ENCODE assay signal across 14 cellular contexts in genomic region chr15:66404532-66404931, GRCh38. TPM values are rescaled to one million over a fixed set of nuclear protein-coding genes. Genes with fewer than 3 reads are reported as not detected.
DNase-seq lines count a peak whose midpoint lies in the region; ATAC-seq and TF ChIP-seq lines count a peak whose summit lies in the region.
"Had no signal": no experiment of that assay in that cellular context is flagged by ENCODE, and none has a peak within 500 bp of the region (broad histone marks: within the 10 kb centered on the region; RNA-seq: fewer than 3 reads in every experiment).

No MANE protein-coding gene starts in this region.

- H3K4me1 ChIP-seq in endodermal cell (ENCODE audit: control insufficient read depth, insufficient read depth, low read length), result peaks cover 29% of the 10 kb centered on the region
- H3K4me1 ChIP-seq in neutrophil (ENCODE audit: control insufficient read depth in 1 of 2, insufficient read depth in 1 of 2, low read depth in 1 of 2, low read length in 1 of 2), result peaks cover 84 to 86% of the 10 kb centered on the region in 2 experiments

- peak overlapping the region; percentile 5; the same call in 1 of the 2 replicates for H3K4me3 ChIP-seq in Jurkat, Clone E6-1 (ENCODE audit: low read length)
- H3K4me3 ChIP-seq in endodermal cell (ENCODE audit: low read length), result peak overlapping the region; percentile 15
- peak overlapping the region; percentile 36 to 41 for H3K4me3 ChIP-seq in neutrophil (ENCODE audit: low read depth in 1 of 2, low read length in 1 of 2)

- H3K9ac ChIP-seq in endodermal cell (ENCODE audit: extremely low read depth, low read length, poor library complexity, severe bottlenecking), result no peak overlapping the region

- H3K36me3 ChIP-seq in endodermal cell (ENCODE audit: control insufficient read depth, insufficient read depth, low read length) (peaks cover 28% of the 10 kb centered on the region), neutrophil (no peaks in the 10 kb centered on the region)

- 57 to 59% methylated on average over 7 of the region's 7 CpGs for WGBS in endodermal cell (ENCODE audit: insufficient coverage in 1 of 2, insufficient read length in 1 of 2), 2 experiments

- no peaks in the 10 kb centered on the region for H3K9me3 Mint-ChIP-seq in endodermal cell
- no peaks in the 10 kb centered on the region for H3K9me3 Mint-ChIP-seq in effector memory CD8-positive, alpha-beta T cell

- H3K4me1 Mint-ChIP-seq in endodermal cell, result peaks cover 50% of the 10 kb centered on the region
- peaks cover 55 to 70% of the 10 kb centered on the region in 2 donors for H3K4me1 Mint-ChIP-seq in effector memory CD8-positive, alpha-beta T cell (ENCODE audit: low read depth in 2 of 2)

- ATAC-seq in effector memory CD8-positive, alpha-beta T cell (replicated peaks), result no peak

- no peaks in the 10 kb centered on the region for H3K27me3 Mint-ChIP-seq in endodermal cell (ENCODE audit: insufficient read depth)
- no peaks in the 10 kb centered on the region for H3K27me3 Mint-ChIP-seq in effector memory CD8-positive, alpha-beta T cell

- no peak overlapping the region for H3K4me3 Mint-ChIP-seq in endodermal cell
- H3K4me3 Mint-ChIP-seq in effector memory CD8-positive, alpha-beta T cell, result no peak overlapping the region

- DNase-seq in NCI-H2107 treated with DMSO at 0.1 percent for 48 hours (lab: John Stamatoyannopoulos, UW; ENCODE audit: unreplicated experiment) (peak; percentile 61), NCI-H2107 (lab: John Stamatoyannopoulos, UW) (no peak), endodermal cell (peak; percentile 84), NOMO-1 treated with DMSO at 0.1 percent for 48 hours (lab: John Stamatoyannopoulos, UW; ENCODE audit: unreplicated experiment) (no peak), DMS153 treated with DMSO at 0.1 percent for 48 hours (lab: John Stamatoyannopoulos, UW; ENCODE audit: unreplicated experiment) (no peak)
- peak; percentile 49 for DNase-seq in Jurkat, Clone E6-1 (ENCODE audit: low read depth, low spot score)
- DNase-seq in effector memory CD8-positive, alpha-beta T cell, result no peak
- DNase-seq: 8988T; activated effector memory CD4-positive, alpha-beta T cell treated with anti-CD3 and anti-CD28 coated beads, Interleukin-2, amount 50 U/mL, for 16 hours; effector CD8-positive, alpha-beta T cell; hippocampal formation; NCI-H69; retina had no signal

- no peaks in the 10 kb centered on the region for H3K9me3 ChIP-seq in endodermal cell (ENCODE audit: control insufficient read depth, low read length)
- no peaks in the 10 kb centered on the region for H3K9me3 ChIP-seq in neutrophil

- peaks cover 3% of the 10 kb centered on the region for H3K36me3 Mint-ChIP-seq in endodermal cell (ENCODE audit: low read depth)
- H3K36me3 Mint-ChIP-seq in effector memory CD8-positive, alpha-beta T cell (ENCODE audit: insufficient read depth), result no peaks in the 10 kb centered on the region

- TF ChIP-seq CTCF in endodermal cell (conservative IDR thresholded peaks at IDR 0.05) (peak; percentile 73), neutrophil (IDR thresholded peaks at IDR 0.05) (peak; percentile 46)

- H3K27ac Mint-ChIP-seq in endodermal cell, result peak overlapping the region; percentile 93
- H3K27ac Mint-ChIP-seq in effector memory CD8-positive, alpha-beta T cell, result no peak overlapping the region

- H3K27ac ChIP-seq in endodermal cell (ENCODE audit: low read depth, low read length) (no peak overlapping the region), neutrophil (peak overlapping the region; percentile 73)

- H3K27me3 ChIP-seq in endodermal cell (ENCODE audit: control insufficient read depth, insufficient read depth, low read length, poor library complexity, severe bottlenecking) (no peaks in the 10 kb centered on the region), neutrophil (no peaks in the 10 kb centered on the region)

RNA-seq across cellular contexts. Expression of gene MAP2K1, which starts 17.8 kb away (rescaled TPM):
- polyA plus RNA-seq in Jurkat, Clone E6-1 (2012; ENCODE audit: insufficient read depth, insufficient read length), result 64.1 TPM
- total RNA-seq in endodermal cell, result 10 to 100 TPM; 73.7 to 81.2 TPM
- polyA plus RNA-seq in endodermal cell (2013, experiment 1 of 2), result 50.6 TPM
- 49.3 TPM for polyA plus RNA-seq in endodermal cell (2013, experiment 2 of 2)

RNA-seq across cellular contexts. Expression of gene TIPIN, which starts 48.0 kb away (rescaled TPM):
- polyA plus RNA-seq in Jurkat, Clone E6-1 (2012; ENCODE audit: insufficient read depth, insufficient read length), result 48.3 TPM
- 10 to 100 TPM; 19.7 to 25.5 TPM for total RNA-seq in endodermal cell
- polyA plus RNA-seq in endodermal cell (2013, experiment 1 of 2), result 21.3 TPM
- 22.4 TPM for polyA plus RNA-seq in endodermal cell (2013, experiment 2 of 2)

Comparison
In these comparisons a context has a peak if more than half of its experiments do, and no peak if none do; other contexts are left out.
1. DNase-seq: peak in NCI-H2107 treated with DMSO at 0.1 percent for 48 hours (single experiment), Jurkat, Clone E6-1 (single experiment) and endodermal cell (single experiment); none in NCI-H2107 (single experiment), effector memory CD8-positive, alpha-beta T cell (0 of 3), NOMO-1 treated with DMSO at 0.1 percent for 48 hours (single experiment) and DMS153 treated with DMSO at 0.1 percent for 48 hours (single experiment).
2. Peak in every context shown above with its lines, with median percentiles within 50 percentile points of each other: H3K4me3 ChIP-seq.